Comparison of ENCODE assay signal across 7 cellular contexts in the genomic region with DNA sequence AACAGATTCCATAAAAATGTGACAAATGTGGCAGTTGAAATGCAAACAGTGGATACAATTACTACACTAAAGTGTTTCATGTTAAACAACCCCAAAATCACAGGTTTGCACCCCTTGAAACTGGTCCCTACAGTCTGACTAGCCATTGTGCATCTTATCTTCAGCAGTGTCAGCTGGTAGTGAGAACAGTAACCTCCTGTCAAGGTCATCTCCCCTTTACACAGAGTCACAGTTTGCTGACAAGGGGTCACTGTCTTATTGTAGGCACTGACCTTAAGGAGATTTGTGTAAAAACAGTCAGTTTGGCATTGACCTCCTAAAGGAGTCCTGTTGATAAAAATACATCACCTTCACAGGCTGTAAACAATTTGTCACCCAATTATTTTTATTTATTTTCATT.
"Had no signal": no experiment of that assay in that cellular context is flagged by ENCODE, and none has a peak within 500 bp of the region (broad histone marks: within the 10 kb centered on the region; RNA-seq: fewer than 3 reads in every experiment).

No MANE protein-coding gene starts in this region.

- H3K4me2 ChIP-seq: KMS-11 had no signal

- DNase-seq: IMR-90, KBM-7, KG1 had no signal

- H3K27ac ChIP-seq: HL-60, KMS-11 had no signal

- H3K9ac ChIP-seq: KMS-11 had no signal

- ATAC-seq: K562 had no signal

- H3K4me3 ChIP-seq: K562 had no signal

- FAIRE-seq: HTR-8/SVneo, K562 had no signal
